ENCODE assay signal across 24 cellular contexts in the genomic region with DNA sequence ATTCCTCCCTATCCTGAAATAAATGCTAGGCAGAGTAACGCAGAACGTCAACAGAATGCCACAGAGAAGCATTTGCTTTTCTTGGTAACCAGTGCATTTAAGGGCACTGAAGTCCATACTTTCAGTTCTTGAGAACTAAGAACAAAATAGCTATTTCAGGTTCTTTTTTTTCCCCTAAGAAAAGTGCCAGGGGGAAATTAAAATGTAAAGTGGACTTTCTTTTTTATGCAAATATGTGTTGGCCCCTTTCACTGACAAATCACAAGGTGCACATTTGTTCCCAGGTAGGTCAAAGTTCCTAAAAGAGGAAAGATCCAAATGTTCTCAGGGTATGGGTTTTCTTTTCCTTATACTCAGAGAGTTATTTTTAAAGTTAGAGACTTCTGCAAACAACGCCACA.
"Had no signal": no experiment of that assay in that cellular context is flagged by ENCODE, and none has a peak within 500 bp of the region (broad histone marks: within the 10 kb centered on the region; RNA-seq: fewer than 3 reads in every experiment).

No MANE protein-coding gene starts in this region.

- H3K4me1 Mint-ChIP-seq: activated B cell treated with CpG ODN at 0.5 μM for 24 hours; activated CD4-positive, alpha-beta T cell treated with anti-CD3 and anti-CD28 coated beads for 36 hours; central memory CD8-positive, alpha-beta T cell; natural killer cell; stimulated activated naive B cell treated with anti-CD40 and anti-IgM and Interleukin-4, amounts not matched to agents 10 μg/mL and 1 μg/mL and 100 μg/mL, for 72 hours had no signal

- H3K36me3 Mint-ChIP-seq: activated naive CD8-positive, alpha-beta T cell; natural killer cell; stimulated activated naive B cell treated with anti-CD40 and anti-IgM and Interleukin-4, amounts not matched to agents 10 μg/mL and 1 μg/mL and 100 μg/mL, for 72 hours had no signal

- H3K27me3 Mint-ChIP-seq: activated CD4-positive, alpha-beta T cell treated with anti-CD3 and anti-CD28 coated beads for 36 hours; activated naive CD8-positive, alpha-beta T cell; central memory CD8-positive, alpha-beta T cell; effector memory CD8-positive, alpha-beta T cell; progenitor cell of endocrine pancreas had no signal

- H3K9me3 Mint-ChIP-seq: activated T-cell treated with anti-CD3 and anti-CD28 coated beads, Interleukin-2, amount 50 U/mL, for 24 hours; activated T-helper 2 cell treated with anti-CD3 and anti-CD28 coated beads, Interferon-gamma antibody, Interleukin-2, Interleukin-4, amounts not matched to agents 10 μg/mL and 5 μg/mL and 100 μg/mL, durations not matched to agents 14 hours and 24 hours and 36 hours; central memory CD8-positive, alpha-beta T cell; effector memory CD8-positive, alpha-beta T cell; stimulated activated naive B cell treated with anti-CD40 and anti-IgM and Interleukin-4, amounts not matched to agents 10 μg/mL and 1 μg/mL and 100 μg/mL, for 72 hours had no signal

- H3K4me3 Mint-ChIP-seq: activated B cell treated with CpG ODN at 0.5 μM for 24 hours; activated CD4-positive, alpha-beta T cell treated with anti-CD3 and anti-CD28 coated beads for 36 hours; activated naive CD8-positive, alpha-beta T cell; activated T-cell treated with anti-CD3 and anti-CD28 coated beads, Interleukin-2, amount 50 U/mL, for 24 hours; central memory CD8-positive, alpha-beta T cell; effector memory CD8-positive, alpha-beta T cell; natural killer cell; stimulated activated naive B cell treated with anti-CD40 and anti-IgM and Interleukin-4, amounts not matched to agents 10 μg/mL and 1 μg/mL and 100 μg/mL, for 72 hours had no signal

- DNase-seq: activated B cell treated with CpG ODN at 0.5 μM for 24 hours; activated CD4-positive, alpha-beta T cell treated with anti-CD3 and anti-CD28 coated beads for 36 hours; activated CD4-positive, alpha-beta T cell treated with anti-CD3 and anti-CD28 coated beads, Interleukin-2, amount 50 U/mL, for 4 hours; activated CD8-positive, alpha-beta memory T cell treated with anti-CD3 and anti-CD28 coated beads for 24 hours; activated CD8-positive, alpha-beta memory T cell treated with anti-CD3 and anti-CD28 coated beads, Interleukin-2, amount 50 U/mL, for 4 hours; activated naive CD4-positive, alpha-beta T cell; activated T-cell treated with anti-CD3 and anti-CD28 coated beads, Interleukin-2, amount 50 U/mL, for 24 hours; adrenal gland; colonic mucosa; dorsolateral prefrontal cortex; effector memory CD8-positive, alpha-beta T cell; gastrocnemius medialis; left lung; natural killer cell; stimulated activated CD4-positive, alpha-beta T cell treated with anti-CD3 and anti-CD28 coated beads, Interleukin-2, amount 100 ng/mL, for 48 hours; stimulated activated CD8-positive, alpha-beta memory T cell treated with anti-CD3 and anti-CD28 coated beads, Interleukin-4, amount 100 ng/mL, for 48 hours; stimulated activated naive B cell treated with anti-CD40 and anti-IgM and Interleukin-4, amounts not matched to agents 10 μg/mL and 1 μg/mL and 100 μg/mL, for 72 hours; T-helper 9 cell; testis had no signal

- ATAC-seq: activated CD4-positive, alpha-beta T cell treated with anti-CD3 and anti-CD28 coated beads for 36 hours; effector memory CD8-positive, alpha-beta T cell; esophagus mucosa; gastrocnemius medialis; left lung; natural killer cell; stimulated activated naive B cell treated with anti-CD40 and anti-IgM and Interleukin-4, amounts not matched to agents 10 μg/mL and 1 μg/mL and 100 μg/mL, for 72 hours had no signal
